In genomic region chr15:41977757-41978369, GRCh38 we compare ENCODE assay signal across 1 cellular context.
TF ChIP-seq lines count a peak whose summit lies in the region.

No MANE protein-coding gene starts in this region.

TF ChIP-seq in K562, 482 proteins besides CTCF, POLR2A, EP300 and RAD21:
- TF ChIP-seq ZNF79 (CRISPR knock-in tag; IDR thresholded peaks at IDR 0.05; ENCODE audit: low read depth) (no peak), ZKSCAN1 (IDR thresholded peaks at IDR 0.05; ENCODE audit: low read depth, low read length) (peak; percentile 98), ATF4 (CRISPR knock-in tag; IDR thresholded peaks at IDR 0.05) (no peak), ADNP (tag; IDR thresholded peaks at IDR 0.05) (0 out of 2 replicates have a peak, but pooled peaks have one; percentile 25)
